ENCODE assay signal across 17 cellular contexts in the genomic region with DNA sequence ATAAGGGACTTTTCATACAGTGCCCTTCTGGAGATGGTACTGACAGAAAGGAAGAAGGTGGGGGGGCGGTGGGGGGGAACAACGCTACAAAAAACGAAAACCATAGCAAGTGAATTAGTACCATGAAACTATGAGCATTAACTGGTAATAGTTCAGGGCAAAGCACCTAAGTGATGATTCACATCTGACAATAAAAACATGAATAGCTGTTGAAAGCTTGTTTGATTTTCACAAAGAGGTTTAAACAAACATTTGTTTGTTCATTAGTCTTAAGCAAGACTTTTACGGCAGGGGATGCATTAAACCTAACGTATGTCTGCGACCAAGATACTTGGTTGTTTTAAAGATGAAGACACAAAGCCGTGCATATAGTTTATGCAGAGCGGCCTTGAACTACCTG.
"Had no signal": no experiment of that assay in that cellular context is flagged by ENCODE, and none has a peak within 500 bp of the region (broad histone marks: within the 10 kb centered on the region; RNA-seq: fewer than 3 reads in every experiment).

No MANE protein-coding gene starts in this region.

- H3K36me3 ChIP-seq: gastroesophageal sphincter, vagina had no signal

- ATAC-seq: activated T-cell treated with anti-CD3 and anti-CD28 coated beads, Interleukin-2, amount 50 U/mL, for 4 hours; left ventricle myocardium superior; natural killer cell; stimulated activated naive B cell treated with anti-CD40 and anti-IgM and Interleukin-4, amounts not matched to agents 10 μg/mL and 1 μg/mL and 100 μg/mL, for 72 hours had no signal

- H3K4me3 ChIP-seq: gastroesophageal sphincter, vagina had no signal

- H3K27me3 ChIP-seq: gastroesophageal sphincter, vagina had no signal

- H3K9me3 ChIP-seq: gastroesophageal sphincter, vagina had no signal

- DNase-seq: activated CD4-positive, alpha-beta T cell treated with anti-CD3 and anti-CD28 coated beads for 1 hour; activated CD4-positive, alpha-beta T cell treated with anti-CD3 and anti-CD28 coated beads, Interleukin-2, amount 50 U/mL, for 1 hour; activated CD8-positive, alpha-beta memory T cell treated with anti-CD3 and anti-CD28 coated beads, Interleukin-2, amount 50 U/mL, for 48 hours; activated naive CD4-positive, alpha-beta T cell treated with Interleukin-2 at 50 U/mL for 16 hours; activated naive CD8-positive, alpha-beta T cell treated with anti-CD3 and anti-CD28 coated beads for 36 hours; activated T-cell treated with anti-CD3 and anti-CD28 coated beads, Interleukin-2, amount 50 U/mL, for 4 hours; effector memory CD4-positive, alpha-beta T cell; head of caudate nucleus; left ventricle myocardium superior; mammary epithelial cell; natural killer cell; stimulated activated CD4-positive, alpha-beta T cell treated with anti-CD3 and anti-CD28 coated beads, Interleukin-2, amount 100 ng/mL, for 48 hours; stimulated activated CD8-positive, alpha-beta memory T cell treated with anti-CD3 and anti-CD28 coated beads, Interleukin-4, amount 100 ng/mL, for 48 hours; stimulated activated naive B cell treated with anti-CD40 and anti-IgM and Interleukin-4, amounts not matched to agents 10 μg/mL and 1 μg/mL and 100 μg/mL, for 72 hours; trophoblast cell had no signal

- H3K27ac ChIP-seq: gastroesophageal sphincter, vagina had no signal
